Comparison of ENCODE assay signal across 8 cellular contexts in the genomic region with DNA sequence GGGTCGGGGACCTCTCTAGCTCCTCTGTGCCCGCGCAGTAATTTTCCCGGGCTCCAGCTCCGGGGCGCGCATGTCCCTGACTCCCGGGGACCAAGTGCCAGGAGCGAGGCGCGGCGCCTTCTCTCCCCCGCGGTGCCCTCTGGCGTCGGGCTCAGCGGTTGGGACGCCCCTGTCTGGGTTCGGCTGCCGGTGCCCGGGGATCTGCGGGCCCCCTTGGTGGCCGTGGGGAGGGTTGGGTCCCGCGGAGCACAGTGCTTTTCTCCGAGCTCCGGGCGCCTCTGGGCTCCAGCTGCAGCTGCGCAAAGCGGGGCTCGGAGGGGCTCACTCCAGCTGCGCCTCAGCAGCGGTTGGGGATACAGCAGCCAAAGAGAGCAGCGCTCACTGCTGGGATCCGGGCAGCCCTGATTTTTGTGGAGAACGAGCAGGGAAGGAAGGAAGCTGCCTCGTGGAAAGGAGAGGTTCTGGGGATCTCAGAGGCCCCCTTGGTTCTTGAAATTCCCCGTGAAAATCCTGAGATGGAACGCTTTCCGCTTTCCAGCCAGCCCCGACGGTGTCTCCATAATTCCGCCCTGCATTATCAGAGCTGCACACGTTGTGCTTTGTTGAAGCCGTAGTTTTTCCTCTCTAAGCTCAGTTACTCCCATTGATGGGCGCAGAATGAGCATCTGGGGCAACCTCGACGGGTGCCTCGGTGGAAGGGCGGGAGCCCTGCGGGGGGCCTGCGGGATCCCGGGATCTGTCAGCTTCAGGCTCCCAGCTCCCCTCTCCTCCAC. TPM values are rescaled to one million over a fixed set of nuclear protein-coding genes. Genes with fewer than 3 reads are reported as not detected.
DNase-seq lines count a peak whose midpoint lies in the region; ATAC-seq and TF ChIP-seq lines count a peak whose summit lies in the region.

No MANE protein-coding gene starts in this region.

- in situ Hi-C loops in GM23248 (cut with MboI), result no loop called here

- H3K79me2 ChIP-seq in GM23248 (ENCODE audit: insufficient read depth), result peaks cover 39% of the 10 kb centered on the region

- no peaks in the 10 kb centered on the region for H3K9me2 ChIP-seq in GM23248 (ENCODE audit: insufficient read depth)

- peak overlapping the region; percentile 83 for H3K4me2 ChIP-seq in GM23248 (ENCODE audit: unreplicated experiment)

- H2AFZ ChIP-seq in GM23248, result peak overlapping the region; percentile 88

- H3K27ac ChIP-seq in GM23248 (no peak overlapping the region), SK-N-MC (no peak overlapping the region), heart left ventricle (peak overlapping the region; percentile 46 to 85 (median 69))

- ATAC-seq in heart left ventricle (peak; percentile 6 to 64 (median 53)), HG02973 (IDR thresholded peaks at IDR 0.05; ENCODE audit: unreplicated experiment) (no peak), HG03520 (IDR thresholded peaks at IDR 0.05; ENCODE audit: unreplicated experiment) (no peak)

- POLR2A ChIA-PET in GM10248 (lab: Yijun Ruan, JAX), result no interaction called here

- H3F3A ChIP-seq in GM23248 (ENCODE audit: insufficient read depth), result peaks cover 21% of the 10 kb centered on the region; the same call in 1 of the 2 replicates

- H3K27me3 ChIP-seq in GM23248 (replicated peaks; ENCODE audit: insufficient read depth) (no peaks in the 10 kb centered on the region), heart left ventricle (peaks cover 4 to 76% (median 21%) of the 10 kb centered on the region in 9 donors)

- peaks cover 29% of the 10 kb centered on the region for H3K4me1 ChIP-seq in GM23248 (ENCODE audit: insufficient read depth)
- peaks cover 0 to 39% (median 6%) of the 10 kb centered on the region in 12 donors for H3K4me1 ChIP-seq in heart left ventricle

- H3K9me3 ChIP-seq in GM23248 (ENCODE audit: low read depth) (no peaks in the 10 kb centered on the region), SK-N-MC (ENCODE audit: low read depth, low read length) (no peaks in the 10 kb centered on the region), heart left ventricle (no peaks in the 10 kb centered on the region)

- H3K9ac ChIP-seq in GM23248, result peak overlapping the region; percentile 84
- H3K9ac ChIP-seq in SK-N-MC (ENCODE audit: insufficient read length), result no peak overlapping the region

- TF ChIP-seq POLR2A in heart left ventricle (IDR thresholded peaks at IDR 0.05), result no peak

- TF ChIP-seq CTCF in heart left ventricle (IDR thresholded peaks at IDR 0.05) (peak in 3 of 12 donors; percentile 6 to 22 (median 10)), retinal pigment epithelial cell (conservative IDR thresholded peaks at IDR 0.05; ENCODE audit: low read depth, low read length) (no peak), GM10248 (IDR thresholded peaks at IDR 0.05; ENCODE audit: control extremely low read depth, extremely low read depth, low read depth, missing control alignments) (no peak)

- CTCF ChIA-PET in GM10248 (lab: Yijun Ruan, JAX), result interaction anchor here (1.3 kb wide), 1 partner anchor 10 kb away, joined by 4 read pairs; no protein-coding TSS in a partner anchor

- WGBS in GM23248 (ENCODE audit: low coverage in 1 of 2, low lambda C conversion rate in 2 of 2, missing lambda C conversion rate in 2 of 2), 2 experiments, result 8 to 10% methylated on average over 33 to 52 of the region's 53 CpGs
- 0 to 4% (median 2%) methylated on average over 30 to 53 of the region's 53 CpGs for whole genome bisulfite sequencing in heart left ventricle, 4 donors

- intact Hi-C loops in heart left ventricle (cut with DNase I), result loop anchor here in 7 of 10 donors (2.0 to 10.0 kb wide), 10 partner anchors 34 to 184 kb away; no protein-coding TSS in a partner anchor

- H3K4me3 ChIP-seq in GM23248, result peak overlapping the region; percentile 77
- peak overlapping the region; percentile 83 for H3K4me3 ChIP-seq in SK-N-MC
- H3K4me3 ChIP-seq in heart left ventricle, result peak overlapping the region; percentile 12 to 74 (median 62)
- peak overlapping the region; percentile 22 for H3K4me3 ChIP-seq in retinal pigment epithelial cell (ENCODE audit: low read length)

- peak; percentile 56 for DNase-seq in GM23248
- DNase-seq in SK-N-MC (ENCODE audit: low read depth, low spot score), result no peak
- peak in 4 of 5 donors; percentile 24 to 70 (median 53) for DNase-seq in heart left ventricle
- DNase-seq in retinal pigment epithelial cell (ENCODE audit: low read depth), result no peak
- DNase-seq in GOT3 (lab: John Stamatoyannopoulos, UW), result no peak
- DNase-seq in GM10248 (ENCODE audit: extremely low spot score), result no peak

- H4K20me1 ChIP-seq in GM23248 (ENCODE audit: insufficient read depth), result no peaks in the 10 kb centered on the region

- H3K36me3 ChIP-seq in GM23248 (ENCODE audit: low read depth) (no peaks in the 10 kb centered on the region), SK-N-MC (ENCODE audit: insufficient read depth, low read length) (no peaks in the 10 kb centered on the region), heart left ventricle (no peaks in the 10 kb centered on the region)

RNA-seq across cellular contexts. Expression of a gene that starts 0.9 kb away (rescaled TPM):
- 6.3 and 8.2 TPM in 2 replicates for total RNA-seq in GM23248 (2014; rRNA removed; shearing (Covaris generic))
- polyA plus RNA-seq in GM23248 (2016; fragmentation: Nextera tagmentation; extraction: Ambion mirVana) (9.4 and 10.1 TPM in 2 replicates), heart left ventricle (10 to 100 TPM; 41.1 to 64.6 TPM)
- 100 to 1,000 TPM in 2 of 9 donors, 10 to 100 TPM in 7; 62.3 to 143 (median 83.0) TPM for total RNA-seq in heart left ventricle

Comparison
In these comparisons a context has a peak if more than half of its experiments do, and no peak if none do; other contexts are left out.
1. DNase-seq: peak in GM23248 (single experiment) and heart left ventricle (4 of 5); none in SK-N-MC (single experiment), retinal pigment epithelial cell (single experiment), GOT3 (single experiment) and GM10248 (single experiment).
2. H3K27ac ChIP-seq: peak in heart left ventricle (12 of 12); none in GM23248 (single experiment) and SK-N-MC (single experiment).
3. H3K4me3 ChIP-seq: peak in every context shown above with its lines; median percentile 83 in SK-N-MC; 77 in GM23248; 62 in heart left ventricle; 22 in retinal pigment epithelial cell.
4. ATAC-seq: peak in heart left ventricle (4 of 4); none in HG02973 (single experiment) and HG03520 (single experiment).